ENCODE assay signal across 10 cellular contexts in genomic region chr7:27179030-27179429, GRCh38. TPM values are rescaled to one million over a fixed set of nuclear protein-coding genes. Genes with fewer than 3 reads are reported as not detected.
DNase-seq lines count a peak whose midpoint lies in the region; ATAC-seq and TF ChIP-seq lines count a peak whose summit lies in the region.
"Had no signal": no experiment of that assay in that cellular context is flagged by ENCODE, and none has a peak within 500 bp of the region (broad histone marks: within the 10 kb centered on the region; RNA-seq: fewer than 3 reads in every experiment).

No MANE protein-coding gene starts in this region.

- POLR2A ChIA-PET in activated CD4-positive, alpha-beta T cell treated with anti-CD3 and anti-CD28 coated beads, Interleukin-2, amount 10 ng/mL, durations not matched to agents 7 days and 5 days (lab: Charles Lee) = no interaction called here

- peak overlapping the region; percentile 93 for H3K4me3 Mint-ChIP-seq in HFFc6
- H3K4me3 Mint-ChIP-seq in activated CD4-positive, alpha-beta T cell treated with anti-CD3 and anti-CD28 coated beads, Interleukin-2, amount 10 ng/mL, durations not matched to agents 7 days and 5 days = no peak overlapping the region

- peak overlapping the region; percentile 97 for H3K27ac Mint-ChIP-seq in HFFc6
- no peak overlapping the region for H3K27ac Mint-ChIP-seq in activated CD4-positive, alpha-beta T cell treated with anti-CD3 and anti-CD28 coated beads, Interleukin-2, amount 10 ng/mL, durations not matched to agents 7 days and 5 days

- TF ChIP-seq CTCF in 22Rv1 (IDR thresholded peaks at IDR 0.05) (no peak), HFFc6 (IDR thresholded peaks at IDR 0.05) (no peak), epithelial cell of proximal tubule (conservative IDR thresholded peaks at IDR 0.05; ENCODE audit: low read depth, low read length) (no peak), osteoblast (IDR thresholded peaks at IDR 0.05; ENCODE audit: extremely low read depth, low read depth, low read length) (no peak)

- no peak overlapping the region for H2AFZ ChIP-seq in osteoblast (ENCODE audit: low read length)

- H3K4me3 ChIP-seq in epithelial cell of proximal tubule (ENCODE audit: low read depth, low read length) (peak overlapping the region; percentile 64), osteoblast (ENCODE audit: insufficient read depth, low read length) (peak overlapping the region; percentile 75)
- H3K4me3 ChIP-seq: cardiac muscle cell had no signal

- no peak for ATAC-seq in GM21515 (IDR thresholded peaks at IDR 0.05; ENCODE audit: unreplicated experiment)

- no peaks in the 10 kb centered on the region for H3K9me3 ChIP-seq in osteoblast (ENCODE audit: low read depth, low read length)

- H3K27me3 Mint-ChIP-seq in HFFc6 (ENCODE audit: insufficient read depth) = peaks cover 20% of the 10 kb centered on the region
- peaks cover 72% of the 10 kb centered on the region for H3K27me3 Mint-ChIP-seq in activated CD4-positive, alpha-beta T cell treated with anti-CD3 and anti-CD28 coated beads, Interleukin-2, amount 10 ng/mL, durations not matched to agents 7 days and 5 days

- H3K4me1 Mint-ChIP-seq in HFFc6 (ENCODE audit: low read depth) = peaks cover 63% of the 10 kb centered on the region
- H3K4me1 Mint-ChIP-seq in activated CD4-positive, alpha-beta T cell treated with anti-CD3 and anti-CD28 coated beads, Interleukin-2, amount 10 ng/mL, durations not matched to agents 7 days and 5 days = peaks cover 9% of the 10 kb centered on the region

- H3K9me3 Mint-ChIP-seq in HFFc6 = no peaks in the 10 kb centered on the region
- H3K9me3 Mint-ChIP-seq in activated CD4-positive, alpha-beta T cell treated with anti-CD3 and anti-CD28 coated beads, Interleukin-2, amount 10 ng/mL, durations not matched to agents 7 days and 5 days = no peaks in the 10 kb centered on the region

- peak overlapping the region; percentile 99 for H3K4me2 ChIP-seq in osteoblast (ENCODE audit: insufficient read depth, low read length)

- CTCF ChIA-PET in activated CD4-positive, alpha-beta T cell treated with anti-CD3 and anti-CD28 coated beads, Interleukin-2, amount 10 ng/mL, durations not matched to agents 7 days and 5 days (lab: Charles Lee) = interaction anchor here (0.6 to 2.0 kb wide), 9 partner anchors 9 to 827 kb away, joined by 3 to 7 read pairs (median 3); partner anchors contain the start of gene HOXA3

- H3K27me3 ChIP-seq in osteoblast (ENCODE audit: insufficient read depth, low read length) = no peaks in the 10 kb centered on the region

- H3K27ac ChIP-seq in 22Rv1 (0 out of 2 replicates have a peak overlapping the region, but pooled peaks have one; percentile 46), osteoblast (ENCODE audit: low read depth, low read length) (peak overlapping the region; percentile 76)
- H3K27ac ChIP-seq: cardiac muscle cell had no signal

- peaks cover 8% of the 10 kb centered on the region for H3K36me3 ChIP-seq in osteoblast (ENCODE audit: insufficient read depth, low read length)
- H3K36me3 ChIP-seq: cardiac muscle cell had no signal

- H4K20me1 ChIP-seq in osteoblast (ENCODE audit: insufficient read depth, low read length) = no peaks in the 10 kb centered on the region

- DNase-seq in HFFc6 = no peak
- DNase-seq in epithelial cell of proximal tubule (ENCODE audit: low read depth) = no peak
- peak; percentile 88 for DNase-seq in osteoblast (ENCODE audit: insufficient read length, low spot score, missing footprints)
- no peak for DNase-seq in SKM-1 (lab: John Stamatoyannopoulos, UW; ENCODE audit: unreplicated experiment)
- DNase-seq in kidney glomerular epithelial cell (lab: John Stamatoyannopoulos, UW) = no peak
- no peak for DNase-seq in activated CD4-positive, alpha-beta T cell treated with anti-CD3 and anti-CD28 coated beads, Interleukin-2, amount 10 ng/mL, durations not matched to agents 7 days and 5 days
- DNase-seq: NCI-H2107 had no signal

- H3K79me2 ChIP-seq in osteoblast (ENCODE audit: insufficient read depth, low read length) = peaks cover 98% of the 10 kb centered on the region

- peaks cover 53% of the 10 kb centered on the region for H3K36me3 Mint-ChIP-seq in HFFc6 (ENCODE audit: low read depth)
- H3K36me3 Mint-ChIP-seq in activated CD4-positive, alpha-beta T cell treated with anti-CD3 and anti-CD28 coated beads, Interleukin-2, amount 10 ng/mL, durations not matched to agents 7 days and 5 days (ENCODE audit: low read depth) = no peaks in the 10 kb centered on the region

- H3K4me1 ChIP-seq in osteoblast (ENCODE audit: insufficient read depth, low read length) = peaks cover 71% of the 10 kb centered on the region

RNA-seq across cellular contexts. Expression of gene HOXA10, which starts 4.9 kb away (rescaled TPM):
- total RNA-seq in HFFc6 (2021; fragmentation: NEBNext Ultra II Directional; extraction: Animal tissue kit (Norgen Biotek cat#: 25700)) = 10 to 100 TPM; 38.9 to 43.5 (median 41.1) TPM
- total RNA-seq in epithelial cell of proximal tubule (36.7 and 51.7 TPM in 2 replicates), osteoblast (32.1 and 43.1 TPM in 2 replicates)
- not detected for total RNA-seq in activated CD4-positive, alpha-beta T cell treated with anti-CD3 and anti-CD28 coated beads, Interleukin-2, amount 10 ng/mL, durations not matched to agents 7 days and 5 days
- total RNA-seq: cardiac muscle cell had no signal

RNA-seq across cellular contexts. Expression of gene HOXA11, which starts 6.0 kb away (rescaled TPM):
- total RNA-seq in HFFc6 (2021; fragmentation: NEBNext Ultra II Directional; extraction: Animal tissue kit (Norgen Biotek cat#: 25700)) = 10 to 100 TPM; 33.1 to 42.1 (median 39.1) TPM
- 10.7 and 12.5 TPM in 2 replicates for total RNA-seq in epithelial cell of proximal tubule
- 14.4 and 15.2 TPM in 2 replicates for total RNA-seq in osteoblast
- not detected for total RNA-seq in activated CD4-positive, alpha-beta T cell treated with anti-CD3 and anti-CD28 coated beads, Interleukin-2, amount 10 ng/mL, durations not matched to agents 7 days and 5 days
- total RNA-seq: cardiac muscle cell had no signal

RNA-seq across cellular contexts. Expression of gene HOXA9, which starts 13.7 kb away (rescaled TPM):
- total RNA-seq in HFFc6 (2021; fragmentation: NEBNext Ultra II Directional; extraction: Animal tissue kit (Norgen Biotek cat#: 25700)) = 10 to 100 TPM; 25.2 to 37.0 (median 26.7) TPM
- total RNA-seq in epithelial cell of proximal tubule (82.4 and 104 TPM in 2 replicates), osteoblast (15.3 and 19.5 TPM in 2 replicates)
- not detected for total RNA-seq in activated CD4-positive, alpha-beta T cell treated with anti-CD3 and anti-CD28 coated beads, Interleukin-2, amount 10 ng/mL, durations not matched to agents 7 days and 5 days
- total RNA-seq: cardiac muscle cell had no signal

RNA-seq across cellular contexts. Expression of gene HOXA13, which starts 20.9 kb away (rescaled TPM):
- 10 to 100 TPM; 11.1 to 16.0 (median 13.1) TPM for total RNA-seq in HFFc6 (2021; fragmentation: NEBNext Ultra II Directional; extraction: Animal tissue kit (Norgen Biotek cat#: 25700))
- total RNA-seq in epithelial cell of proximal tubule = not detected in 2 replicates
- 6.2 and 8.0 TPM in 2 replicates for total RNA-seq in osteoblast
- total RNA-seq in activated CD4-positive, alpha-beta T cell treated with anti-CD3 and anti-CD28 coated beads, Interleukin-2, amount 10 ng/mL, durations not matched to agents 7 days and 5 days = not detected
- total RNA-seq: cardiac muscle cell had no signal

RNA-seq across cellular contexts. Expression of gene HOXA7, which starts 22.6 kb away (rescaled TPM):
- 1 to 10 TPM; 6.2 to 8.2 (median 6.8) TPM for total RNA-seq in HFFc6 (2021; fragmentation: NEBNext Ultra II Directional; extraction: Animal tissue kit (Norgen Biotek cat#: 25700))
- total RNA-seq in epithelial cell of proximal tubule (21.4 and 27.9 TPM in 2 replicates), osteoblast (3.6 and 4.4 TPM in 2 replicates)
- not detected for total RNA-seq in activated CD4-positive, alpha-beta T cell treated with anti-CD3 and anti-CD28 coated beads, Interleukin-2, amount 10 ng/mL, durations not matched to agents 7 days and 5 days
- total RNA-seq: cardiac muscle cell had no signal

Comparison
In these comparisons a context has a peak if more than half of its experiments do, and no peak if none do; other contexts are left out.
1. RNA of gene HOXA10, which starts 4.9 kb away (total RNA-seq): 32.1 to 43.1 TPM in osteoblast, 38.9 to 43.5 TPM in HFFc6 and 36.7 to 51.7 TPM in epithelial cell of proximal tubule; not detected in activated CD4-positive, alpha-beta T cell treated with anti-CD3 and anti-CD28 coated beads, Interleukin-2, amount 10 ng/mL, durations not matched to agents 7 days and 5 days; every median in the first group is over 10 times any median in the second.
2. RNA of gene HOXA11, which starts 6.0 kb away (total RNA-seq): 33.1 to 42.1 TPM in HFFc6, 14.4 to 15.2 TPM in osteoblast and 10.7 to 12.5 TPM in epithelial cell of proximal tubule; not detected in activated CD4-positive, alpha-beta T cell treated with anti-CD3 and anti-CD28 coated beads, Interleukin-2, amount 10 ng/mL, durations not matched to agents 7 days and 5 days; every median in the first group is over 10 times any median in the second.
3. RNA of gene HOXA9, which starts 13.7 kb away (total RNA-seq): 82.4 to 104 TPM in epithelial cell of proximal tubule, 25.2 to 37.0 TPM in HFFc6 and 15.3 to 19.5 TPM in osteoblast; not detected in activated CD4-positive, alpha-beta T cell treated with anti-CD3 and anti-CD28 coated beads, Interleukin-2, amount 10 ng/mL, durations not matched to agents 7 days and 5 days; every median in the first group is over 10 times any median in the second.